In the genomic region with DNA sequence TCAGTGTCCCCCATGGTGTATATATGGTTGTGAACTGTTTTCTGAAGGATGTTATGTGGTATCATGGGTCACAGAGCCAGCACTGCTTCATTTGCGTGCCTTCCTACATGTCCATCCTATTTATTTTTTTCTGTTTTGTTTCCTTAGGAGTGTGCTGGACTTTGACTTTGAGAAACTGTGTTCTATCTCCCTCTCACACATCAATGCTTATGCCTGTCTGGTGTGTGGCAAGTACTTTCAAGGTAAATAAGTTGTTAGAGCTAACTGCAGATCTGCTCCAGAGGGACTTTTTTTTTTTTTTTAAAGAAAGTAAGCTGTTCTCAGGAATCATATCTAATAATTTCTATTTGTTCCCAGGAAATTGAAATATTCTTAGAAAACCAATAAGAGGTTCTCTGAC, we compare ENCODE assay signal across 27 cellular contexts.
"Had no signal": no experiment of that assay in that cellular context is flagged by ENCODE, and none has a peak within 500 bp of the region (broad histone marks: within the 10 kb centered on the region; RNA-seq: fewer than 3 reads in every experiment).

No MANE protein-coding gene starts in this region.

- FAIRE-seq: keratinocyte, small intestine, urothelium cell line had no signal

- H2AFZ ChIP-seq: parathyroid adenoma had no signal

- H3K27ac Mint-ChIP-seq: naive B cell; natural killer cell; nephron progenitor cell; stimulated activated effector memory CD8-positive, alpha-beta T cell treated with anti-CD3 and anti-CD28 coated beads, Interleukin-12 subunit alpha, Interleukin-12 subunit beta, amount 100 ng/mL, for 72 hours; stimulated activated naive CD8-positive, alpha-beta T cell treated with anti-CD3 and anti-CD28 coated beads, Interleukin-15, Interleukin-2, amounts not matched to agents 100 ng/mL and 50 ng/mL, for 24 hours had no signal

- H3K9me3 Mint-ChIP-seq: naive B cell; natural killer cell; nephron progenitor cell; stimulated activated effector memory CD8-positive, alpha-beta T cell treated with anti-CD3 and anti-CD28 coated beads, Interleukin-12 subunit alpha, Interleukin-12 subunit beta, amount 100 ng/mL, for 72 hours; stimulated activated naive CD8-positive, alpha-beta T cell treated with anti-CD3 and anti-CD28 coated beads, Interleukin-15, Interleukin-2, amounts not matched to agents 100 ng/mL and 50 ng/mL, for 24 hours had no signal

- DNase-seq: heart left ventricle; kidney glomerular epithelial cell; left cardiac atrium; left lung; lower lobe of right lung; mammary epithelial cell; mesenchymal stem cell; naive B cell; natural killer cell; nephron progenitor cell; nucleus accumbens; right cardiac atrium; sigmoid colon; small intestine; spleen; stimulated activated CD4-positive, alpha-beta T cell treated with anti-CD3 and anti-CD28 coated beads, Interleukin-4, amount 100 ng/mL, for 24 hours; stimulated activated naive CD4-positive, alpha-beta T cell; tibial artery; trophoblast cell; upper lobe of right lung had no signal

- H3K27ac ChIP-seq: heart left ventricle, left lung, lower lobe of right lung, parathyroid adenoma, sigmoid colon, spleen, suprapubic skin, thoracic aorta, tibial artery, upper lobe of right lung had no signal

- ATAC-seq: heart left ventricle; left cardiac atrium; left lung; lower lobe of right lung; natural killer cell; right cardiac atrium; stimulated activated effector memory CD8-positive, alpha-beta T cell treated with anti-CD3 and anti-CD28 coated beads, Interleukin-12 subunit alpha, Interleukin-12 subunit beta, amount 100 ng/mL, for 72 hours; upper lobe of right lung had no signal

- H3K9me3 ChIP-seq: heart left ventricle, left lung, lower lobe of right lung, sigmoid colon, spleen, suprapubic skin, thoracic aorta, tibial artery, upper lobe of right lung had no signal

- H3K9ac ChIP-seq: parathyroid adenoma had no signal

- H3K4me3 Mint-ChIP-seq: naive B cell; natural killer cell; nephron progenitor cell; stimulated activated effector memory CD8-positive, alpha-beta T cell treated with anti-CD3 and anti-CD28 coated beads, Interleukin-12 subunit alpha, Interleukin-12 subunit beta, amount 100 ng/mL, for 72 hours; stimulated activated naive CD8-positive, alpha-beta T cell treated with anti-CD3 and anti-CD28 coated beads, Interleukin-15, Interleukin-2, amounts not matched to agents 100 ng/mL and 50 ng/mL, for 24 hours had no signal

- H3K27me3 ChIP-seq: heart left ventricle, left lung, sigmoid colon, spleen, suprapubic skin, tibial artery, upper lobe of right lung had no signal

- H3K4me1 ChIP-seq: parathyroid adenoma had no signal

- H3K27me3 Mint-ChIP-seq: naive B cell; stimulated activated naive CD8-positive, alpha-beta T cell treated with anti-CD3 and anti-CD28 coated beads, Interleukin-15, Interleukin-2, amounts not matched to agents 100 ng/mL and 50 ng/mL, for 24 hours had no signal

- H3K4me3 ChIP-seq: heart left ventricle, left lung, lower lobe of right lung, sigmoid colon, spleen, suprapubic skin, thoracic aorta, tibial artery, upper lobe of right lung had no signal
